1 cellular context compared by ENCODE assay signal in the genomic region with DNA sequence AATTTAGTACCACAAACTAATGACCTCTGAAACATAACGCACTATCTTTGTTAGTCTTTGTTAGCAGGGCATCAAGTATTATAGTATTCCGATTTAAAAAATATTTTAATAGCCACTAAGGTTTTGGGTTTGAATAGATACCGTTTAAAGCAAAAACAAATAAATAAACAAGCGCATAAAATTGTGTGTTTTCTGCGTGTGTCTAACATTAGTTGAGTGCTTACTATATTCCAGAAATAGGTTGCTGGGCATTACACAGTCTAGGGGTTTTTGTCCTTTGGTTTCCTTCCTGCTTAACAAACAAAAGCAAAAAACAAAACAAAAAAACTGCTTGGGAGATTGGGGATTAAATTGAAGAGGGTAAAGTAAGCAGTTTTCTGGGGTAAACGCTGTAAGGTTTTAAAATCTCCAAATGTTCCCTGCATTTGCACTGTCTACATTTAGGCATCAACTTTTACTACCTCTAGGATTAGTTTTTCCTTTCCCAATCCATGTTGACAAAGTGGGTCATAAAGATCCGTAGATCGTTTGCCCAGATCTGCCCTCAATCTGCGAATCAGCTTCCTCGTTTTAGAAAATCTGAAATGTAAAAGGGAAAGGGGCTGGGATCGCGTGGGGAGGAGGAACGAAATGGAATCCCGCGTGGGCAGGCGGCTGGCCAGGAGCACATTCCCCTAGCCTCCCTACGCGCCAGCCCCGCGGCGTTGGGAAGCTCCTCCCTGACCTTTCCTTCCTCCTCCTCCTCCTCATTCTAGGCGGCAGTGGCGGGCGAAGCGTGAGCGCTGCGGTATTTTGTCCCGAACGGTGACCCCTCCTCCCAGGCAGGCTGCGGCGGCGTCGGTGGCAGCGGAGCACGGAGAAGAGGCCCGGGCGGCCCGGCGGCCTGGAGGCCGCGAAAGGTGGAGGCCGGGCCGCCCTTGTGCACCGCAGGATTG.
TF ChIP-seq lines count a peak whose summit lies in the region.

Gene KCTD3 (plus strand): TSS at position 749 of the 935 bp plus-strand sequence. CDS start 382 bp downstream, outside the sequence.

TF ChIP-seq in HepG2, 621 proteins besides CTCF, POLR2A, EP300 and RAD21 (continued from another document and continues in another):
- TF ChIP-seq, protein P1, sequence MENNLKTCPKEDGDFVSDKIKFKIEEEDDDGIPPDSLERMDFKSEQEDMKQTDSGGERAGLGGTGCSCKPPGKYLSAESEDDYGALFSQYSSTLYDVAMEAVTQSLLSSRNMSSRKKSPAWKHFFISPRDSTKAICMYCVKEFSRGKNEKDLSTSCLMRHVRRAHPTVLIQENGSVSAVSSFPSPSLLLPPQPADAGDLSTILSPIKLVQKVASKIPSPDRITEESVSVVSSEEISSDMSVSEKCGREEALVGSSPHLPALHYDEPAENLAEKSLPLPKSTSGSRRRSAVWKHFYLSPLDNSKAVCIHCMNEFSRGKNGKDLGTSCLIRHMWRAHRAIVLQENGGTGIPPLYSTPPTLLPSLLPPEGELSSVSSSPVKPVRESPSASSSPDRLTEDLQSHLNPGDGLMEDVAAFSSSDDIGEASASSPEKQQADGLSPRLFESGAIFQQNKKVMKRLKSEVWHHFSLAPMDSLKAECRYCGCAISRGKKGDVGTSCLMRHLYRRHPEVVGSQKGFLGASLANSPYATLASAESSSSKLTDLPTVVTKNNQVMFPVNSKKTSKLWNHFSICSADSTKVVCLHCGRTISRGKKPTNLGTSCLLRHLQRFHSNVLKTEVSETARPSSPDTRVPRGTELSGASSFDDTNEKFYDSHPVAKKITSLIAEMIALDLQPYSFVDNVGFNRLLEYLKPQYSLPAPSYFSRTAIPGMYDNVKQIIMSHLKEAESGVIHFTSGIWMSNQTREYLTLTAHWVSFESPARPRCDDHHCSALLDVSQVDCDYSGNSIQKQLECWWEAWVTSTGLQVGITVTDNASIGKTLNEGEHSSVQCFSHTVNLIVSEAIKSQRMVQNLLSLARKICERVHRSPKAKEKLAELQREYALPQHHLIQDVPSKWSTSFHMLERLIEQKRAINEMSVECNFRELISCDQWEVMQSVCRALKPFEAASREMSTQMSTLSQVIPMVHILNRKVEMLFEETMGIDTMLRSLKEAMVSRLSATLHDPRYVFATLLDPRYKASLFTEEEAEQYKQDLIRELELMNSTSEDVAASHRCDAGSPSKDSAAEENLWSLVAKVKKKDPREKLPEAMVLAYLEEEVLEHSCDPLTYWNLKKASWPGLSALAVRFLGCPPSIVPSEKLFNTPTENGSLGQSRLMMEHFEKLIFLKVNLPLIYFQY (CRISPR knock-in tag; IDR thresholded peaks at IDR 0.05; ENCODE audit: borderline replicate concordance): no peak; the same call in 1 of the 2 replicates
- TF ChIP-seq ZMYM2 (CRISPR knock-in tag; IDR thresholded peaks at IDR 0.05): peak; percentile 69; the same call in 1 of the 2 replicates
- TF ChIP-seq, protein P2, sequence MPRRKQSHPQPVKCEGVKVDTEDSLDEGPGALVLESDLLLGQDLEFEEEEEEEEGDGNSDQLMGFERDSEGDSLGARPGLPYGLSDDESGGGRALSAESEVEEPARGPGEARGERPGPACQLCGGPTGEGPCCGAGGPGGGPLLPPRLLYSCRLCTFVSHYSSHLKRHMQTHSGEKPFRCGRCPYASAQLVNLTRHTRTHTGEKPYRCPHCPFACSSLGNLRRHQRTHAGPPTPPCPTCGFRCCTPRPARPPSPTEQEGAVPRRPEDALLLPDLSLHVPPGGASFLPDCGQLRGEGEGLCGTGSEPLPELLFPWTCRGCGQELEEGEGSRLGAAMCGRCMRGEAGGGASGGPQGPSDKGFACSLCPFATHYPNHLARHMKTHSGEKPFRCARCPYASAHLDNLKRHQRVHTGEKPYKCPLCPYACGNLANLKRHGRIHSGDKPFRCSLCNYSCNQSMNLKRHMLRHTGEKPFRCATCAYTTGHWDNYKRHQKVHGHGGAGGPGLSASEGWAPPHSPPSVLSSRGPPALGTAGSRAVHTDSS (CRISPR knock-in tag; conservative IDR thresholded peaks at IDR 0.05): no peak
- TF ChIP-seq, protein P3, sequence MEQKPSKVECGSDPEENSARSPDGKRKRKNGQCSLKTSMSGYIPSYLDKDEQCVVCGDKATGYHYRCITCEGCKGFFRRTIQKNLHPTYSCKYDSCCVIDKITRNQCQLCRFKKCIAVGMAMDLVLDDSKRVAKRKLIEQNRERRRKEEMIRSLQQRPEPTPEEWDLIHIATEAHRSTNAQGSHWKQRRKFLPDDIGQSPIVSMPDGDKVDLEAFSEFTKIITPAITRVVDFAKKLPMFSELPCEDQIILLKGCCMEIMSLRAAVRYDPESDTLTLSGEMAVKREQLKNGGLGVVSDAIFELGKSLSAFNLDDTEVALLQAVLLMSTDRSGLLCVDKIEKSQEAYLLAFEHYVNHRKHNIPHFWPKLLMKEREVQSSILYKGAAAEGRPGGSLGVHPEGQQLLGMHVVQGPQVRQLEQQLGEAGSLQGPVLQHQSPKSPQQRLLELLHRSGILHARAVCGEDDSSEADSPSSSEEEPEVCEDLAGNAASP (CRISPR knock-in tag; IDR thresholded peaks at IDR 0.05; ENCODE audit: borderline replicate concordance): peak; percentile 67; the same call in 1 of the 2 replicates
- peak; percentile 77; the same call in 1 of the 2 replicates for TF ChIP-seq ARID2 (CRISPR knock-in tag; IDR thresholded peaks at IDR 0.05; ENCODE audit: borderline replicate concordance)
- peak; percentile 73 for TF ChIP-seq ZNF781 (CRISPR knock-in tag; IDR thresholded peaks at IDR 0.05; ENCODE audit: borderline replicate concordance, not compliant biosample characterization)
- TF ChIP-seq NFE2L1 (CRISPR knock-in tag; IDR thresholded peaks at IDR 0.05; ENCODE audit: borderline replicate concordance): no peak
- no peak for TF ChIP-seq MXD1 (CRISPR knock-in tag; IDR thresholded peaks at IDR 0.05)
- peak; percentile 74 for TF ChIP-seq GABPB1 (CRISPR knock-in tag; IDR thresholded peaks at IDR 0.05)
- peak; percentile 31; the same call in 1 of the 2 replicates for TF ChIP-seq KDM5A (IDR thresholded peaks at IDR 0.05; ENCODE audit: borderline replicate concordance, low read length)
- TF ChIP-seq, protein P4, sequence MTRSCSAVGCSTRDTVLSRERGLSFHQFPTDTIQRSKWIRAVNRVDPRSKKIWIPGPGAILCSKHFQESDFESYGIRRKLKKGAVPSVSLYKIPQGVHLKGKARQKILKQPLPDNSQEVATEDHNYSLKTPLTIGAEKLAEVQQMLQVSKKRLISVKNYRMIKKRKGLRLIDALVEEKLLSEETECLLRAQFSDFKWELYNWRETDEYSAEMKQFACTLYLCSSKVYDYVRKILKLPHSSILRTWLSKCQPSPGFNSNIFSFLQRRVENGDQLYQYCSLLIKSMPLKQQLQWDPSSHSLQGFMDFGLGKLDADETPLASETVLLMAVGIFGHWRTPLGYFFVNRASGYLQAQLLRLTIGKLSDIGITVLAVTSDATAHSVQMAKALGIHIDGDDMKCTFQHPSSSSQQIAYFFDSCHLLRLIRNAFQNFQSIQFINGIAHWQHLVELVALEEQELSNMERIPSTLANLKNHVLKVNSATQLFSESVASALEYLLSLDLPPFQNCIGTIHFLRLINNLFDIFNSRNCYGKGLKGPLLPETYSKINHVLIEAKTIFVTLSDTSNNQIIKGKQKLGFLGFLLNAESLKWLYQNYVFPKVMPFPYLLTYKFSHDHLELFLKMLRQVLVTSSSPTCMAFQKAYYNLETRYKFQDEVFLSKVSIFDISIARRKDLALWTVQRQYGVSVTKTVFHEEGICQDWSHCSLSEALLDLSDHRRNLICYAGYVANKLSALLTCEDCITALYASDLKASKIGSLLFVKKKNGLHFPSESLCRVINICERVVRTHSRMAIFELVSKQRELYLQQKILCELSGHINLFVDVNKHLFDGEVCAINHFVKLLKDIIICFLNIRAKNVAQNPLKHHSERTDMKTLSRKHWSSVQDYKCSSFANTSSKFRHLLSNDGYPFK (CRISPR knock-in tag; IDR thresholded peaks at IDR 0.05; ENCODE audit: borderline replicate concordance): peak; percentile 50; the same call in 1 of the 2 replicates
- no peak for TF ChIP-seq ZNF543 (CRISPR knock-in tag; IDR thresholded peaks at IDR 0.05)
- TF ChIP-seq KMT2A (CRISPR knock-in tag; IDR thresholded peaks at IDR 0.05): peak; percentile 94
- TF ChIP-seq UBTF (CRISPR knock-in tag; IDR thresholded peaks at IDR 0.05): peak; percentile 94; the same call in 1 of the 2 replicates
- TF ChIP-seq, protein P5, sequence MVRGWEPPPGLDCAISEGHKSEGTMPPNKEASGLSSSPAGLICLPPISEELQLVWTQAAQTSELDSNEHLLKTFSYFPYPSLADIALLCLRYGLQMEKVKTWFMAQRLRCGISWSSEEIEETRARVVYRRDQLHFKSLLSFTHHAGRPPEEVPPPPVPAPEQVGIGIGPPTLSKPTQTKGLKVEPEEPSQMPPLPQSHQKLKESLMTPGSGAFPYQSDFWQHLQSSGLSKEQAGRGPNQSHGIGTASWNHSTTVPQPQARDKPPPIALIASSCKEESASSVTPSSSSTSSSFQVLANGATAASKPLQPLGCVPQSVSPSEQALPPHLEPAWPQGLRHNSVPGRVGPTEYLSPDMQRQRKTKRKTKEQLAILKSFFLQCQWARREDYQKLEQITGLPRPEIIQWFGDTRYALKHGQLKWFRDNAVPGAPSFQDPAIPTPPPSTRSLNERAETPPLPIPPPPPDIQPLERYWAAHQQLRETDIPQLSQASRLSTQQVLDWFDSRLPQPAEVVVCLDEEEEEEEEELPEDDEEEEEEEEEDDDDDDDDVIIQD (CRISPR knock-in tag; IDR thresholded peaks at IDR 0.05; ENCODE audit: low read depth): 0 out of 2 replicates have a peak, but pooled peaks have one; percentile 17
- no peak for TF ChIP-seq CBX2 (IDR thresholded peaks at IDR 0.05; ENCODE audit: low read depth, low read length)
- no peak for TF ChIP-seq CBX2 (CRISPR knock-in tag; IDR thresholded peaks at IDR 0.05; ENCODE audit: low read depth)
- TF ChIP-seq MTERF4 (CRISPR knock-in tag; IDR thresholded peaks at IDR 0.05): no peak; the same call in 1 of the 2 replicates
- TF ChIP-seq KLF9 (CRISPR knock-in tag; IDR thresholded peaks at IDR 0.05; ENCODE audit: low read depth): no peak
- TF ChIP-seq SMAD9 (CRISPR knock-in tag; IDR thresholded peaks at IDR 0.05): no peak
- no peak for TF ChIP-seq GTF2F1 (IDR thresholded peaks at IDR 0.05; ENCODE audit: low read length)
- peak; percentile 48; the same call in 1 of the 2 replicates for TF ChIP-seq SMAD3 (CRISPR knock-in tag; IDR thresholded peaks at IDR 0.05)
- TF ChIP-seq ZFP41 (CRISPR knock-in tag; IDR thresholded peaks at IDR 0.05; ENCODE audit: borderline replicate concordance): no peak
- 0 out of 2 replicates have a peak, but pooled peaks have one; percentile 54 for TF ChIP-seq CBFB (CRISPR knock-in tag; IDR thresholded peaks at IDR 0.05)
- peak; percentile 62; the same call in 1 of the 2 replicates for TF ChIP-seq RFXAP (CRISPR knock-in tag; IDR thresholded peaks at IDR 0.05; ENCODE audit: borderline replicate concordance)
- TF ChIP-seq MAX (IDR thresholded peaks at IDR 0.05): peak; percentile 84; the same call in 1 of the 2 replicates
- TF ChIP-seq HMG20B (CRISPR knock-in tag; conservative IDR thresholded peaks at IDR 0.05): 0 out of 2 replicates have a peak, but pooled peaks have one; percentile 60
- TF ChIP-seq ZFP36L2 (CRISPR knock-in tag; IDR thresholded peaks at IDR 0.05): no peak
- TF ChIP-seq MAZ (IDR thresholded peaks at IDR 0.05; ENCODE audit: borderline replicate concordance, low read depth, low read length): no peak
- TF ChIP-seq MAZ (CRISPR knock-in tag; IDR thresholded peaks at IDR 0.05; ENCODE audit: low read depth): peak; percentile 88
- TF ChIP-seq, protein P6, sequence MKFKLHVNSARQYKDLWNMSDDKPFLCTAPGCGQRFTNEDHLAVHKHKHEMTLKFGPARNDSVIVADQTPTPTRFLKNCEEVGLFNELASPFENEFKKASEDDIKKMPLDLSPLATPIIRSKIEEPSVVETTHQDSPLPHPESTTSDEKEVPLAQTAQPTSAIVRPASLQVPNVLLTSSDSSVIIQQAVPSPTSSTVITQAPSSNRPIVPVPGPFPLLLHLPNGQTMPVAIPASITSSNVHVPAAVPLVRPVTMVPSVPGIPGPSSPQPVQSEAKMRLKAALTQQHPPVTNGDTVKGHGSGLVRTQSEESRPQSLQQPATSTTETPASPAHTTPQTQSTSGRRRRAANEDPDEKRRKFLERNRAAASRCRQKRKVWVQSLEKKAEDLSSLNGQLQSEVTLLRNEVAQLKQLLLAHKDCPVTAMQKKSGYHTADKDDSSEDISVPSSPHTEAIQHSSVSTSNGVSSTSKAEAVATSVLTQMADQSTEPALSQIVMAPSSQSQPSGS (CRISPR knock-in tag; IDR thresholded peaks at IDR 0.05): peak; percentile 68
- no peak for TF ChIP-seq NONO (IDR thresholded peaks at IDR 0.05)
- peak; percentile 83; the same call in 1 of the 2 replicates for TF ChIP-seq NONO (CRISPR knock-in tag; conservative IDR thresholded peaks at IDR 0.05)
- TF ChIP-seq, protein P7, sequence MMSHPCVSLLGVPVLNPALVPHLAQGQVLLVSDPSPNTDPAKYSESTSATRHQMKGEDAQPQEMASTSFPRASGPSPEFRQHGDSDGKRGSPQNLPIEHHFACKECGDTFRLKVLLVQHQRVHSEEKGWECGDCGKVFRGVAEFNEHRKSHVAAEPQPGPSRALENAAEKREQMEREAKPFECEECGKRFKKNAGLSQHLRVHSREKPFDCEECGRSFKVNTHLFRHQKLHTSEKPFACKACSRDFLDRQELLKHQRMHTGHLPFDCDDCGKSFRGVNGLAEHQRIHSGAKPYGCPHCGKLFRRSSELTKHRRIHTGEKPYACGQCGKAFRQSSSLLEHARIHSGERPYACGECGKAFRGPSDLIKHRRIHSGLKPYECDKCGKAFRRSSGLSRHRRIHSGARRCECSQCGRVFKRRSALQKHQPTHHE (CRISPR knock-in tag; IDR thresholded peaks at IDR 0.05; ENCODE audit: borderline replicate concordance): peak; percentile 55; the same call in 1 of the 2 replicates
